22 cellular contexts compared by ENCODE assay signal in genomic region chr10:6711286-6711817, GRCh38.
"Had no signal": no experiment of that assay in that cellular context is flagged by ENCODE, and none has a peak within 500 bp of the region (broad histone marks: within the 10 kb centered on the region; RNA-seq: fewer than 3 reads in every experiment).

No MANE protein-coding gene starts in this region.

- DNase-seq: activated B cell treated with CpG ODN at 0.5 μM for 24 hours; activated CD4-positive, alpha-beta T cell treated with anti-CD3 and anti-CD28 coated beads for 36 hours; activated CD4-positive, alpha-beta T cell treated with anti-CD3 and anti-CD28 coated beads, Interleukin-2, amount 50 U/mL, for 4 hours; activated CD8-positive, alpha-beta memory T cell treated with anti-CD3 and anti-CD28 coated beads for 24 hours; activated CD8-positive, alpha-beta memory T cell treated with anti-CD3 and anti-CD28 coated beads, Interleukin-2, amount 50 U/mL, for 4 hours; activated T-cell treated with anti-CD3 and anti-CD28 coated beads, Interleukin-2, amount 50 U/mL, for 24 hours; colonic mucosa; glutamatergic neuron; immature natural killer cell; kidney glomerular epithelial cell; left lung; naive thymus-derived CD4-positive, alpha-beta T cell; right cardiac atrium; stimulated activated CD4-positive, alpha-beta T cell treated with anti-CD3 and anti-CD28 coated beads, Interleukin-4, amount 100 ng/mL, for 4 hours; stimulated activated naive CD8-positive, alpha-beta T cell treated with anti-CD3 and anti-CD28 coated beads, Interleukin-15, Interleukin-2, amounts not matched to agents 100 U/mL and 50 U/mL, for 24 hours; T-helper 9 cell; tibial artery had no signal

- H3K4me3 ChIP-seq: ascending aorta, colonic mucosa, esophagus muscularis mucosa, hepatocyte, left lung, lung, prostate gland, tibial artery had no signal

- H3K4me1 ChIP-seq: ascending aorta, colonic mucosa, esophagus muscularis mucosa, left lung, prostate gland, tibial artery had no signal

- H3K27ac ChIP-seq: ascending aorta, colonic mucosa, esophagus muscularis mucosa, hepatocyte, left lung, prostate gland, tibial artery had no signal

- H3K79me2 ChIP-seq: hepatocyte had no signal

- H2AFZ ChIP-seq: hepatocyte had no signal

- H3K27me3 ChIP-seq: ascending aorta, colonic mucosa, tibial artery had no signal

- H3K4me2 ChIP-seq: hepatocyte had no signal

- H3K9me3 ChIP-seq: ascending aorta, colonic mucosa, esophagus muscularis mucosa, left lung, prostate gland, tibial artery had no signal

- H3K36me3 ChIP-seq: ascending aorta, colonic mucosa, esophagus muscularis mucosa, left lung, prostate gland, tibial artery had no signal
